ENCODE assay signal across 10 cellular contexts in the genomic region with DNA sequence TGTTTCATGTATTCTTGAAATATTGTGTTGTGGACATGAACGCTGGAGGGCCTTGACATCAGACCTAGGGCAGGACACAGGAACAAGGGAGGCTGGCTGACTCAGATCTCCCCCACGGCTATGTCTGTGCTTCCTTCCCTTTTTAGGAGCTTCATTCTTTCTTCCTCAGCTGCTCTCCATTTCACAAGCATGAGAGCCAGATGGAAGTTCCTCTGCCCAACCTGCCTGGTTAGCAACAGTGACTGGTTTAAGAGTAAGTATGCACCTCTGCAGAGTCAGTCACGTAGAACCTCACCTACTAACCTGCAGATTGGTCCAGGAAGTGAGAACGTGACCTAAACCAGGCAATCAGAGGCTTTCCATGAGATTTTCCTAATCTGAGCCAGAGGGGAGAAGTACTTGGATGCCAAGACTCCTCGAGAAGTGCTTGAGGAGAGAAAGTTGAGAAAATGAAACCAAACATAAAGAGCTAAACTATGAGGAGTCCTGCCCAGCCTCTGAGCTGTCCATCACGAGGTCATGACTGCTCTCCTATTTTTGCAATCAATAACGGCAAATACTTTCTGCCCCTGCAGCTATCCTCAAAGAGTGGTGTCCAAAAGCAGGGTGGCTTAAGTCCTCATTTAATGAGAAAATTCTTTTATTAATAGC.
DNase-seq lines count a peak whose midpoint lies in the region; ATAC-seq and TF ChIP-seq lines count a peak whose summit lies in the region.
"Had no signal": no experiment of that assay in that cellular context is flagged by ENCODE, and none has a peak within 500 bp of the region (broad histone marks: within the 10 kb centered on the region; RNA-seq: fewer than 3 reads in every experiment).

No MANE protein-coding gene starts in this region.

- no peaks in the 10 kb centered on the region for H3K27me3 ChIP-seq in CD8-positive, alpha-beta memory T cell (ENCODE audit: insufficient read depth, low read length, poor library complexity, severe bottlenecking)
- H3K27me3 ChIP-seq in esophagus muscularis mucosa (no peaks in the 10 kb centered on the region), neuronal stem cell (ENCODE audit: control insufficient read depth in 3 of 3, insufficient read depth in 3 of 3, low read depth in 1 of 3, low read length in 3 of 3) (no peaks in the 10 kb centered on the region), MG63 (no peaks in the 10 kb centered on the region)

- H3K9ac ChIP-seq in neuronal stem cell (ENCODE audit: low read depth, low read length, poor library complexity) = no peak overlapping the region

- H3K23ac ChIP-seq in neuronal stem cell (ENCODE audit: low read depth, low read length, poor library complexity) = no peak overlapping the region

- DNase-seq in CD8-positive, alpha-beta memory T cell = no peak
- DNase-seq in NOMO-1 treated with dmso at 0.1 percent for 144 hours (lab: John Stamatoyannopoulos, UW; ENCODE audit: unreplicated experiment) = peak; percentile 91
- DNase-seq in esophagus muscularis mucosa (ENCODE audit: extremely low spot score) = peak; percentile 92
- DNase-seq in neuronal stem cell (ENCODE audit: low spot score) = no peak
- DNase-seq in glutamatergic neuron = no peak
- no peak for DNase-seq in NCI-H524 (lab: John Stamatoyannopoulos, UW)
- no peak for DNase-seq in MG63
- DNase-seq: activated CD8-positive, alpha-beta memory T cell treated with anti-CD3 and anti-CD28 coated beads, Interleukin-2, amount 50 U/mL, for 4 hours had no signal

- POLR2A ChIA-PET in CD8-positive, alpha-beta memory T cell (lab: Charles Lee) = no interaction called here

- H3K27ac ChIP-seq in CD8-positive, alpha-beta memory T cell (ENCODE audit: low read depth, low read length) = no peak overlapping the region
- H3K27ac ChIP-seq in esophagus muscularis mucosa (replicated peaks in 1 of 4) = peak overlapping the region in 2 of 4 donors; percentile 15 to 16
- no peak overlapping the region for H3K27ac ChIP-seq in neuronal stem cell (replicated peaks; ENCODE audit: low read length)

- H3K36me3 Mint-ChIP-seq in CD8-positive, alpha-beta memory T cell = peaks cover 0 to under 1% (median 0%) of the 10 kb centered on the region in 3 donors
- H3K36me3 Mint-ChIP-seq in glutamatergic neuron (ENCODE audit: unreplicated experiment) = no peaks in the 10 kb centered on the region

- H2AK5ac ChIP-seq in neuronal stem cell (ENCODE audit: low read depth, low read length) = no peak overlapping the region

- H3K14ac ChIP-seq in neuronal stem cell (ENCODE audit: low read length) = no peak overlapping the region

- H3K4me3 ChIP-seq in CD8-positive, alpha-beta memory T cell (ENCODE audit: low read length) = no peak overlapping the region
- no peak overlapping the region for H3K4me3 ChIP-seq in esophagus muscularis mucosa
- H3K4me3 ChIP-seq in neuronal stem cell (ENCODE audit: low read length in 2 of 2) = no peak overlapping the region
- no peak overlapping the region for H3K4me3 ChIP-seq in MG63

- H2BK15ac ChIP-seq in neuronal stem cell (ENCODE audit: low read length) = no peak overlapping the region

- no peak overlapping the region for H2BK120ac ChIP-seq in neuronal stem cell (ENCODE audit: low read depth, low read length)

- no peaks in the 10 kb centered on the region for H3K79me1 ChIP-seq in neuronal stem cell (ENCODE audit: low read depth, low read length)

- peak overlapping the region; percentile 57 for H2AFZ ChIP-seq in neuronal stem cell (ENCODE audit: low read length)

- peaks cover 0 to 5% (median 0%) of the 10 kb centered on the region in 3 donors for H3K4me1 Mint-ChIP-seq in CD8-positive, alpha-beta memory T cell
- no peaks in the 10 kb centered on the region for H3K4me1 Mint-ChIP-seq in glutamatergic neuron (ENCODE audit: low read depth, unreplicated experiment)
- H3K4me1 Mint-ChIP-seq: nephron had no signal

- TF ChIP-seq CTCF in esophagus muscularis mucosa (IDR thresholded peaks at IDR 0.05) (no peak), glutamatergic neuron (IDR thresholded peaks at IDR 0.05; ENCODE audit: partially characterized antibody, unreplicated experiment) (no peak)

- no peak overlapping the region for H4K8ac ChIP-seq in neuronal stem cell (ENCODE audit: low read depth, low read length)

- no peaks in the 10 kb centered on the region for H3K36me3 ChIP-seq in CD8-positive, alpha-beta memory T cell (ENCODE audit: insufficient read depth, low read length)
- no peaks in the 10 kb centered on the region for H3K36me3 ChIP-seq in esophagus muscularis mucosa
- no peaks in the 10 kb centered on the region for H3K36me3 ChIP-seq in neuronal stem cell (replicated peaks in 1 of 2; ENCODE audit: control insufficient read depth in 2 of 2, insufficient read depth in 2 of 2, low read length in 2 of 2)
- H3K36me3 ChIP-seq in MG63 = no peaks in the 10 kb centered on the region

- no peak overlapping the region for H4K91ac ChIP-seq in neuronal stem cell (ENCODE audit: low read depth, low read length, poor library complexity)

- H3K4me1 ChIP-seq in CD8-positive, alpha-beta memory T cell (ENCODE audit: insufficient read depth, low read length) = no peaks in the 10 kb centered on the region
- H3K4me1 ChIP-seq in esophagus muscularis mucosa (peaks cover 0 to 4% (median 0%) of the 10 kb centered on the region in 4 donors), neuronal stem cell (ENCODE audit: control insufficient read depth in 2 of 2, insufficient read depth in 1 of 2, low read depth in 1 of 2, low read length in 2 of 2) (no peaks in the 10 kb centered on the region)

- 69% methylated on average over 7 of the region's 7 CpGs for WGBS in esophagus muscularis mucosa
- WGBS in neuronal stem cell (ENCODE audit: extremely low coverage in 2 of 2, insufficient read length in 2 of 2, insufficient replicate concordance in 1 of 2), 2 donors = no CpG with 5 or more reads among the region's 7 CpGs

- no peak overlapping the region for H2BK12ac ChIP-seq in neuronal stem cell (ENCODE audit: low read length)

- H3K18ac ChIP-seq in neuronal stem cell (ENCODE audit: low read length) = no peak overlapping the region

- no peak overlapping the region for H3K4ac ChIP-seq in neuronal stem cell (ENCODE audit: low read length)

- no peak overlapping the region for H3K27ac Mint-ChIP-seq in CD8-positive, alpha-beta memory T cell
- no peak overlapping the region for H3K27ac Mint-ChIP-seq in glutamatergic neuron (ENCODE audit: unreplicated experiment)
- H3K27ac Mint-ChIP-seq: nephron had no signal

- CTCF ChIA-PET in CD8-positive, alpha-beta memory T cell (lab: Charles Lee) = no interaction called here

- no peaks in the 10 kb centered on the region for H3K9me3 ChIP-seq in CD8-positive, alpha-beta memory T cell (ENCODE audit: low read length)
- no peaks in the 10 kb centered on the region for H3K9me3 ChIP-seq in esophagus muscularis mucosa
- no peaks in the 10 kb centered on the region for H3K9me3 ChIP-seq in neuronal stem cell (replicated peaks in 1 of 2; ENCODE audit: control insufficient read depth in 2 of 2, insufficient read depth in 1 of 2, low read depth in 1 of 2, low read length in 2 of 2)
- no peaks in the 10 kb centered on the region for H3K9me3 ChIP-seq in MG63

- no peak for TF ChIP-seq POLR2A in esophagus muscularis mucosa (IDR thresholded peaks at IDR 0.05; ENCODE audit: low read depth)

- no peak for ATAC-seq in activated CD4-positive, CD25-positive, alpha-beta regulatory T cell treated with anti-CD3 and anti-CD28 coated beads, Interleukin-2, amount 50 U/mL, for 24 hours

- H3K4me3 Mint-ChIP-seq in CD8-positive, alpha-beta memory T cell = peak overlapping the region in 4 of 7 donors; percentile 1 to 57 (median 22)
- H3K4me3 Mint-ChIP-seq in glutamatergic neuron (ENCODE audit: unreplicated experiment) = no peak overlapping the region
- H3K4me3 Mint-ChIP-seq: nephron had no signal

- H2BK5ac ChIP-seq in neuronal stem cell (ENCODE audit: low read length) = no peak overlapping the region

- H3K4me2 ChIP-seq in neuronal stem cell (ENCODE audit: insufficient read depth, low read length, poor library complexity, severe bottlenecking) = no peak overlapping the region

- intact Hi-C loops in esophagus muscularis mucosa (cut with DNase I) = no loop called here

- H3K27me3 Mint-ChIP-seq in CD8-positive, alpha-beta memory T cell = peaks cover 1 to 2% of the 10 kb centered on the region in 2 donors
- H3K27me3 Mint-ChIP-seq in glutamatergic neuron (ENCODE audit: unreplicated experiment) = no peaks in the 10 kb centered on the region

- peaks cover 0 to 5% (median 0%) of the 10 kb centered on the region in 5 donors for H3K9me3 Mint-ChIP-seq in CD8-positive, alpha-beta memory T cell
- no peaks in the 10 kb centered on the region for H3K9me3 Mint-ChIP-seq in glutamatergic neuron (ENCODE audit: unreplicated experiment)

- no peak for TF ChIP-seq EP300 in esophagus muscularis mucosa (IDR thresholded peaks at IDR 0.05)

Comparison
In these comparisons a context has a peak if more than half of its experiments do, and no peak if none do; other contexts are left out.
1. DNase-seq: peak in NOMO-1 treated with dmso at 0.1 percent for 144 hours (single experiment) and esophagus muscularis mucosa (single experiment); none in CD8-positive, alpha-beta memory T cell (0 of 5), neuronal stem cell (single experiment), glutamatergic neuron (single experiment), NCI-H524 (0 of 2) and MG63 (single experiment).